In genomic region chr21:43364261-43364510, GRCh38 we compare ENCODE assay signal across 1 cellular context.
TF ChIP-seq lines count a peak whose summit lies in the region.

No MANE protein-coding gene starts in this region.

TF ChIP-seq in HepG2, 621 proteins besides CTCF, POLR2A, EP300 and RAD21:
- peak; percentile 97 for TF ChIP-seq ZNF317 (CRISPR knock-in tag; IDR thresholded peaks at IDR 0.05)
- no peak for TF ChIP-seq SRSF1 (optimal IDR thresholded peaks at IDR 0.05; ENCODE audit: low read depth, low read length)
TF ChIP-seq in HepG2: peak in this region for 1.
